1 cellular context compared by ENCODE assay signal in the genomic region with DNA sequence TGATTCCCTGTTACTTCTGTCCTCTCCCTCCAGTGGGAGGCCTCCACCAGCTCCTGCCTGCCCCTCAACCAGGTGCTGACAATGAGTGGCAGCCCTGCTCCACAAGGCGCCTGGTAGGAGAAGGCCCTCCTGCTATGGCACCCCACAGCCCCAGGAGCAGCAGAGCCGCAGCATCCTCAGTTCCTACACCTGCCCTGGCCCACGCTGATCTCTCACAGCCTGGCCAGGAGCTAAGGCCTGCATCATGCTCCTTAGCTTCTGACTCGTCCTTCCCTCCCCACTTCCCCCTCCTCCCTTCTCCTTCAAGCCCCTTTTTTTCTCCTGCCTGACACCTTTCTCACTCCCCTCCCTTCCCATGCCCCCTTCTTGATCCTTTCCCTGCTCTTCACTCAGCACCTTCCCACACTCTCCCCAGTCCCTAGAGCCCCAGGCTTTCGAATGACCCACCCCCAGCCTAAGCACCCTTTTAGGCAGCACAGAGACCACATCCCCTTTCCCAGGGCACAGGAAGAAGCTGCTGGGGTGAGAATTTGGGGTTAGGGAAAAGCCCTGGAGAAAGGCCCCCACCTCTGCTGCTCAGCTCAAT.
TF ChIP-seq lines count a peak whose summit lies in the region.

No MANE protein-coding gene starts in this region.

TF ChIP-seq in K562, 482 proteins besides CTCF, POLR2A, EP300 and RAD21:
- no peak for TF ChIP-seq MTA3 (IDR thresholded peaks at IDR 0.05; ENCODE audit: borderline replicate concordance)
- TF ChIP-seq, protein P1, sequence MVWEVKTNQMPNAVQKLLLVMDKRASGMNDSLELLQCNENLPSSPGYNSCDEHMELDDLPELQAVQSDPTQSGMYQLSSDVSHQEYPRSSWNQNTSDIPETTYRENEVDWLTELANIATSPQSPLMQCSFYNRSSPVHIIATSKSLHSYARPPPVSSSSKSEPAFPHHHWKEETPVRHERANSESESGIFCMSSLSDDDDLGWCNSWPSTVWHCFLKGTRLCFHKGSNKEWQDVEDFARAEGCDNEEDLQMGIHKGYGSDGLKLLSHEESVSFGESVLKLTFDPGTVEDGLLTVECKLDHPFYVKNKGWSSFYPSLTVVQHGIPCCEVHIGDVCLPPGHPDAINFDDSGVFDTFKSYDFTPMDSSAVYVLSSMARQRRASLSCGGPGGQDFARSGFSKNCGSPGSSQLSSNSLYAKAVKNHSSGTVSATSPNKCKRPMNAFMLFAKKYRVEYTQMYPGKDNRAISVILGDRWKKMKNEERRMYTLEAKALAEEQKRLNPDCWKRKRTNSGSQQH (CRISPR knock-in tag; IDR thresholded peaks at IDR 0.05) = 0 out of 2 replicates have a peak, but pooled peaks have one; percentile 51
- TF ChIP-seq MAZ (CRISPR knock-in tag; conservative IDR thresholded peaks at IDR 0.05 in 1 of 2, IDR thresholded peaks at IDR 0.05 in 1 of 2) = no peak
- peak; percentile 56; the same call in 1 of the 2 replicates for TF ChIP-seq SUPT5H (IDR thresholded peaks at IDR 0.05)
- TF ChIP-seq, protein P2, sequence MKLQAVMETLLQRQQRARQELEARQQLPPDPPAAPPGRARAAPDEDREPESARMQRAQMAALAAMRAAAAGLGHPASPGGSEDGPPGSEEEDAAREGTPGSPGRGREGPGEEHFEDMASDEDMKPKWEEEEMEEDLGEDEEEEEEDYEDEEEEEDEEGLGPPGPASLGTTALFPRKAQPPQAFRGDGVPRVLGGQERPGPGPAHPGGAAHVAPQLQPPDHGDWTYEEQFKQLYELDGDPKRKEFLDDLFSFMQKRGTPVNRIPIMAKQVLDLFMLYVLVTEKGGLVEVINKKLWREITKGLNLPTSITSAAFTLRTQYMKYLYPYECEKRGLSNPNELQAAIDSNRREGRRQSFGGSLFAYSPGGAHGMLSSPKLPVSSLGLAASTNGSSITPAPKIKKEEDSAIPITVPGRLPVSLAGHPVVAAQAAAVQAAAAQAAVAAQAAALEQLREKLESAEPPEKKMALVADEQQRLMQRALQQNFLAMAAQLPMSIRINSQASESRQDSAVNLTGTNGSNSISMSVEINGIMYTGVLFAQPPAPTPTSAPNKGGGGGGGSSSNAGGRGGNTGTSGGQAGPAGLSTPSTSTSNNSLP (IDR thresholded peaks at IDR 0.05; ENCODE audit: borderline replicate concordance, low read depth, low read length) = no peak
- TF ChIP-seq, protein P3, sequence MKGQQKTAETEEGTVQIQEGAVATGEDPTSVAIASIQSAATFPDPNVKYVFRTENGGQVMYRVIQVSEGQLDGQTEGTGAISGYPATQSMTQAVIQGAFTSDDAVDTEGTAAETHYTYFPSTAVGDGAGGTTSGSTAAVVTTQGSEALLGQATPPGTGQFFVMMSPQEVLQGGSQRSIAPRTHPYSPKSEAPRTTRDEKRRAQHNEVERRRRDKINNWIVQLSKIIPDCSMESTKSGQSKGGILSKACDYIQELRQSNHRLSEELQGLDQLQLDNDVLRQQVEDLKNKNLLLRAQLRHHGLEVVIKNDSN (CRISPR knock-in tag; IDR thresholded peaks at IDR 0.05) = no peak
- TF ChIP-seq, protein P4, sequence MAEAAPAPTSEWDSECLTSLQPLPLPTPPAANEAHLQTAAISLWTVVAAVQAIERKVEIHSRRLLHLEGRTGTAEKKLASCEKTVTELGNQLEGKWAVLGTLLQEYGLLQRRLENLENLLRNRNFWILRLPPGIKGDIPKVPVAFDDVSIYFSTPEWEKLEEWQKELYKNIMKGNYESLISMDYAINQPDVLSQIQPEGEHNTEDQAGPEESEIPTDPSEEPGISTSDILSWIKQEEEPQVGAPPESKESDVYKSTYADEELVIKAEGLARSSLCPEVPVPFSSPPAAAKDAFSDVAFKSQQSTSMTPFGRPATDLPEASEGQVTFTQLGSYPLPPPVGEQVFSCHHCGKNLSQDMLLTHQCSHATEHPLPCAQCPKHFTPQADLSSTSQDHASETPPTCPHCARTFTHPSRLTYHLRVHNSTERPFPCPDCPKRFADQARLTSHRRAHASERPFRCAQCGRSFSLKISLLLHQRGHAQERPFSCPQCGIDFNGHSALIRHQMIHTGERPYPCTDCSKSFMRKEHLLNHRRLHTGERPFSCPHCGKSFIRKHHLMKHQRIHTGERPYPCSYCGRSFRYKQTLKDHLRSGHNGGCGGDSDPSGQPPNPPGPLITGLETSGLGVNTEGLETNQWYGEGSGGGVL (CRISPR knock-in tag; IDR thresholded peaks at IDR 0.05) = no peak
- TF ChIP-seq POLR2G (IDR thresholded peaks at IDR 0.05; ENCODE audit: low read depth, low read length) = peak; percentile 43
- TF ChIP-seq PURB (CRISPR knock-in tag; IDR thresholded peaks at IDR 0.05; ENCODE audit: low read depth) = no peak
- TF ChIP-seq CREM (IDR thresholded peaks at IDR 0.05; ENCODE audit: low read depth) = no peak
- TF ChIP-seq, protein P5, sequence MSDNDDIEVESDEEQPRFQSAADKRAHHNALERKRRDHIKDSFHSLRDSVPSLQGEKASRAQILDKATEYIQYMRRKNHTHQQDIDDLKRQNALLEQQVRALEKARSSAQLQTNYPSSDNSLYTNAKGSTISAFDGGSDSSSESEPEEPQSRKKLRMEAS (CRISPR knock-in tag; IDR thresholded peaks at IDR 0.05) = no peak
- TF ChIP-seq, protein P6, sequence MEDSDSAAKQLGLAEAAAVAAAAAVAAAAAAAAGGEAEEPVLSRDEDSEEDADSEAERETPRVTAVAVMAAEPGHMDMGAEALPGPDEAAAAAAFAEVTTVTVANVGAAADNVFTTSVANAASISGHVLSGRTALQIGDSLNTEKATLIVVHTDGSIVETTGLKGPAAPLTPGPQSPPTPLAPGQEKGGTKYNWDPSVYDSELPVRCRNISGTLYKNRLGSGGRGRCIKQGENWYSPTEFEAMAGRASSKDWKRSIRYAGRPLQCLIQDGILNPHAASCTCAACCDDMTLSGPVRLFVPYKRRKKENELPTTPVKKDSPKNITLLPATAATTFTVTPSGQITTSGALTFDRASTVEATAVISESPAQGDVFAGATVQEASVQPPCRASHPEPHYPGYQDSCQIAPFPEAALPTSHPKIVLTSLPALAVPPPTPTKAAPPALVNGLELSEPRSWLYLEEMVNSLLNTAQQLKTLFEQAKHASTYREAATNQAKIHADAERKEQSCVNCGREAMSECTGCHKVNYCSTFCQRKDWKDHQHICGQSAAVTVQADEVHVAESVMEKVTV (CRISPR knock-in tag; IDR thresholded peaks at IDR 0.05) = no peak
- TF ChIP-seq FIP1L1 (IDR thresholded peaks at IDR 0.05; ENCODE audit: low read depth, low read length, poor library complexity, severe bottlenecking) = no peak
- no peak for TF ChIP-seq ZEB2 (IDR thresholded peaks at IDR 0.05)
- TF ChIP-seq SMAD3 (CRISPR knock-in tag; conservative IDR thresholded peaks at IDR 0.05) = no peak
- TF ChIP-seq RHOXF2B (CRISPR knock-in tag; conservative IDR thresholded peaks at IDR 0.05) = no peak
- TF ChIP-seq, protein P7, sequence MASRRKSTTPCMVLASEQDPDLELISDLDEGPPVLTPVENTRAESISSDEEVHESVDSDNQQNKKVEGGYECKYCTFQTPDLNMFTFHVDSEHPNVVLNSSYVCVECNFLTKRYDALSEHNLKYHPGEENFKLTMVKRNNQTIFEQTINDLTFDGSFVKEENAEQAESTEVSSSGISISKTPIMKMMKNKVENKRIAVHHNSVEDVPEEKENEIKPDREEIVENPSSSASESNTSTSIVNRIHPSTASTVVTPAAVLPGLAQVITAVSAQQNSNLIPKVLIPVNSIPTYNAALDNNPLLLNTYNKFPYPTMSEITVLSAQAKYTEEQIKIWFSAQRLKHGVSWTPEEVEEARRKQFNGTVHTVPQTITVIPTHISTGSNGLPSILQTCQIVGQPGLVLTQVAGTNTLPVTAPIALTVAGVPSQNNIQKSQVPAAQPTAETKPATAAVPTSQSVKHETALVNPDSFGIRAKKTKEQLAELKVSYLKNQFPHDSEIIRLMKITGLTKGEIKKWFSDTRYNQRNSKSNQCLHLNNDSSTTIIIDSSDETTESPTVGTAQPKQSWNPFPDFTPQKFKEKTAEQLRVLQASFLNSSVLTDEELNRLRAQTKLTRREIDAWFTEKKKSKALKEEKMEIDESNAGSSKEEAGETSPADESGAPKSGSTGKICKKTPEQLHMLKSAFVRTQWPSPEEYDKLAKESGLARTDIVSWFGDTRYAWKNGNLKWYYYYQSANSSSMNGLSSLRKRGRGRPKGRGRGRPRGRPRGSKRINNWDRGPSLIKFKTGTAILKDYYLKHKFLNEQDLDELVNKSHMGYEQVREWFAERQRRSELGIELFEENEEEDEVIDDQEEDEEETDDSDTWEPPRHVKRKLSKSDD (conservative IDR thresholded peaks at IDR 0.05; ENCODE audit: low read length) = no peak
- no peak for TF ChIP-seq FOXK1 (CRISPR knock-in tag; IDR thresholded peaks at IDR 0.05; ENCODE audit: borderline replicate concordance)
- TF ChIP-seq CREB1 (IDR thresholded peaks at IDR 0.05) = no peak
- TF ChIP-seq CREB1 (CRISPR knock-in tag; IDR thresholded peaks at IDR 0.05) = no peak
- TF ChIP-seq, protein P8, sequence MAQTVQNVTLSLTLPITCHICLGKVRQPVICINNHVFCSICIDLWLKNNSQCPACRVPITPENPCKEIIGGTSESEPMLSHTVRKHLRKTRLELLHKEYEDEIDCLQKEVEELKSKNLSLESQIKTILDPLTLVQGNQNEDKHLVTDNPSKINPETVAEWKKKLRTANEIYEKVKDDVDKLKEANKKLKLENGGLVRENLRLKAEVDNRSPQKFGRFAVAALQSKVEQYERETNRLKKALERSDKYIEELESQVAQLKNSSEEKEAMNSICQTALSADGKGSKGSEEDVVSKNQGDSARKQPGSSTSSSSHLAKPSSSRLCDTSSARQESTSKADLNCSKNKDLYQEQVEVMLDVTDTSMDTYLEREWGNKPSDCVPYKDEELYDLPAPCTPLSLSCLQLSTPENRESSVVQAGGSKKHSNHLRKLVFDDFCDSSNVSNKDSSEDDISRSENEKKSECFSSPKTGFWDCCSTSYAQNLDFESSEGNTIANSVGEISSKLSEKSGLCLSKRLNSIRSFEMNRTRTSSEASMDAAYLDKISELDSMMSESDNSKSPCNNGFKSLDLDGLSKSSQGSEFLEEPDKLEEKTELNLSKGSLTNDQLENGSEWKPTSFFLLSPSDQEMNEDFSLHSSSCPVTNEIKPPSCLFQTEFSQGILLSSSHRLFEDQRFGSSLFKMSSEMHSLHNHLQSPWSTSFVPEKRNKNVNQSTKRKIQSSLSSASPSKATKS (CRISPR knock-in tag; IDR thresholded peaks at IDR 0.05) = no peak
- no peak for TF ChIP-seq CREBBP (IDR thresholded peaks at IDR 0.05; ENCODE audit: low read depth, low read length)
- no peak for TF ChIP-seq BRD9 (IDR thresholded peaks at IDR 0.05; ENCODE audit: low read depth, partially characterized antibody)
- TF ChIP-seq OTX1 (CRISPR knock-in tag; IDR thresholded peaks at IDR 0.05) = no peak
